16 cellular contexts compared by ENCODE assay signal in genomic region chr11:61855939-61856730, GRCh38. TPM values are rescaled to one million over a fixed set of nuclear protein-coding genes. Genes with fewer than 3 reads are reported as not detected.
DNase-seq lines count a peak whose midpoint lies in the region; ATAC-seq, FAIRE-seq and TF ChIP-seq lines count a peak whose summit lies in the region.
"Had no signal": no experiment of that assay in that cellular context is flagged by ENCODE, and none has a peak within 500 bp of the region (broad histone marks: within the 10 kb centered on the region; RNA-seq: fewer than 3 reads in every experiment).

No MANE protein-coding gene starts in this region.

- peak overlapping the region in 1 of 2 experiments; percentile 75; a peak in 2 of 4 replicates for H3K9ac ChIP-seq in K562 (ENCODE audit: insufficient read depth in 1 of 2, low read depth in 2 of 2, low read length in 2 of 2)

- no peak overlapping the region for H3K4me3 Mint-ChIP-seq in activated CD4-positive, alpha-beta T cell treated with anti-CD3 and anti-CD28 coated beads for 36 hours
- H3K4me3 Mint-ChIP-seq: natural killer cell treated with Interleukin-12 subunit alpha and Interleukin-12 subunit beta and Interleukin-15 and Interleukin-18, amount 100 ng/mL, for 72 hours had no signal

- H3K27ac ChIP-seq in K562 (ENCODE audit: extremely low read depth, low read depth, low read length), result no peak overlapping the region
- H3K27ac ChIP-seq: heart right ventricle, psoas muscle had no signal

- in situ Hi-C loops in K562 (cut with MboI), result no loop called here

- CTCF ChIA-PET in K562 (lab: Yijun Ruan, JAX; ENCODE audit: low intra/inter-chr PET ratio), result no interaction called here
- CTCF ChIA-PET in activated CD4-positive, alpha-beta T cell treated with anti-CD3 and anti-CD28 coated beads for 36 hours (lab: Charles Lee), result no interaction called here

- no peak overlapping the region for H3K4me3 ChIP-seq in K562
- H3K4me3 ChIP-seq: heart right ventricle, psoas muscle had no signal

- POLR2A ChIA-PET in K562 (lab: Yijun Ruan, JAX), result interaction anchor here (0.8 kb wide), 1 partner anchor 20 kb away, joined by 3 read pairs; no protein-coding TSS in a partner anchor
- POLR2A ChIA-PET in activated CD4-positive, alpha-beta T cell treated with anti-CD3 and anti-CD28 coated beads for 36 hours (lab: Charles Lee), result no interaction called here

- peaks cover 22 to 66% of the 10 kb centered on the region in 2 experiments for H3K4me1 ChIP-seq in K562 (replicated peaks in 1 of 2; ENCODE audit: control insufficient read depth in 2 of 2, insufficient read depth in 2 of 2, low read length in 2 of 2)
- H3K4me1 ChIP-seq: psoas muscle had no signal

- H3K4me1 Mint-ChIP-seq in activated CD4-positive, alpha-beta T cell treated with anti-CD3 and anti-CD28 coated beads for 36 hours, result no peaks in the 10 kb centered on the region

- no peak for TF ChIP-seq RAD21 in K562 (CRISPR knock-in tag; conservative IDR thresholded peaks at IDR 0.05 in 1 of 2, IDR thresholded peaks at IDR 0.05 in 1 of 2)

- no peak overlapping the region for H3K4me2 ChIP-seq in K562 (ENCODE audit: insufficient read depth, low read length)

- TF ChIP-seq CTCF in K562 (IDR thresholded peaks at IDR 0.05 in 2 of 3, conservative IDR thresholded peaks at IDR 0.05 in 1 of 3; ENCODE audit: insufficient read depth in 2 of 3, low read depth in 1 of 3, low read length in 3 of 3), result no peak

- TF ChIP-seq POLR2A in GM19193 (IDR thresholded peaks at IDR 0.05; ENCODE audit: extremely low read depth, insufficient read depth, insufficient read length) (peak; percentile 11), K562 (conservative IDR thresholded peaks at IDR 0.05) (no peak)

- H3K9me3 ChIP-seq in K562 (replicated peaks; ENCODE audit: control insufficient read depth, insufficient read depth, low read depth, low read length), result no peaks in the 10 kb centered on the region
- H3K9me3 ChIP-seq: heart right ventricle, psoas muscle had no signal

- no peak for TF ChIP-seq EP300 in K562 (IDR thresholded peaks at IDR 0.05; ENCODE audit: low read length)

- H4K20me1 ChIP-seq in K562 (replicated peaks; ENCODE audit: control insufficient read depth, insufficient read depth, low read length), result no peaks in the 10 kb centered on the region

- H3K36me3 ChIP-seq in K562 (ENCODE audit: control insufficient read depth, insufficient read depth, low read length), result peaks cover 7% of the 10 kb centered on the region; the same call in 2 of the 3 replicates

- H3K27me3 Mint-ChIP-seq in activated CD4-positive, alpha-beta T cell treated with anti-CD3 and anti-CD28 coated beads for 36 hours, result no peaks in the 10 kb centered on the region
- H3K27me3 Mint-ChIP-seq: natural killer cell treated with Interleukin-12 subunit alpha and Interleukin-12 subunit beta and Interleukin-15 and Interleukin-18, amount 100 ng/mL, for 72 hours had no signal

- H2AFZ ChIP-seq in K562 (ENCODE audit: low read depth, low read length), result no peak overlapping the region

- H3K9me1 ChIP-seq in K562 (ENCODE audit: control insufficient read depth, insufficient read depth, low read length), result no peaks in the 10 kb centered on the region

- H3K36me3 Mint-ChIP-seq in activated CD4-positive, alpha-beta T cell treated with anti-CD3 and anti-CD28 coated beads for 36 hours (ENCODE audit: low read depth), result peaks cover 3% of the 10 kb centered on the region
- H3K36me3 Mint-ChIP-seq: natural killer cell treated with Interleukin-12 subunit alpha and Interleukin-12 subunit beta and Interleukin-15 and Interleukin-18, amount 100 ng/mL, for 72 hours had no signal

- no peak for ATAC-seq in K562
- no peak for ATAC-seq in activated CD4-positive, alpha-beta T cell treated with anti-CD3 and anti-CD28 coated beads for 36 hours
- ATAC-seq: natural killer cell treated with Interleukin-12 subunit alpha and Interleukin-12 subunit beta and Interleukin-15 and Interleukin-18, amount 100 ng/mL, for 72 hours had no signal

- no peak overlapping the region for H3K27ac Mint-ChIP-seq in activated CD4-positive, alpha-beta T cell treated with anti-CD3 and anti-CD28 coated beads for 36 hours
- H3K27ac Mint-ChIP-seq: natural killer cell treated with Interleukin-12 subunit alpha and Interleukin-12 subunit beta and Interleukin-15 and Interleukin-18, amount 100 ng/mL, for 72 hours had no signal

- H3K9me3 Mint-ChIP-seq in activated CD4-positive, alpha-beta T cell treated with anti-CD3 and anti-CD28 coated beads for 36 hours (ENCODE audit: low read depth), result no peaks in the 10 kb centered on the region
- H3K9me3 Mint-ChIP-seq: natural killer cell treated with Interleukin-12 subunit alpha and Interleukin-12 subunit beta and Interleukin-15 and Interleukin-18, amount 100 ng/mL, for 72 hours had no signal

- peak; percentile 26 for DNase-seq in NCI-H1092 treated with DMSO at 0.1 percent for 48 hours (lab: John Stamatoyannopoulos, UW)
- DNase-seq in K562 (ENCODE audit: extremely low read depth in 1 of 4, low spot score in 3 of 4), result no peak
- DNase-seq in myocyte (ENCODE audit: low read depth), result peak; percentile 68
- DNase-seq in germinal center (ENCODE audit: low spot score), result no peak
- no peak for DNase-seq in activated CD4-positive, alpha-beta T cell treated with anti-CD3 and anti-CD28 coated beads for 36 hours
- DNase-seq in hepatic stellate cell (ENCODE audit: low spot score), result no peak
- no peak for DNase-seq in midbrain (lab: John Stamatoyannopoulos, UW)
- DNase-seq: activated gamma-delta T cell; central memory CD4-positive, alpha-beta T cell; heart right ventricle; mammary epithelial cell; psoas muscle; SIG-M5 had no signal

- H3K79me2 ChIP-seq in K562 (ENCODE audit: control insufficient read depth, insufficient read depth, low read length), result no peaks in the 10 kb centered on the region

- H3K27me3 ChIP-seq in K562 (ENCODE audit: control insufficient read depth in 2 of 2, insufficient read depth in 2 of 2, low read length in 2 of 2), result no peaks in the 10 kb centered on the region
- H3K27me3 ChIP-seq: heart right ventricle had no signal

- 78% methylated on average over 12 of the region's 13 CpGs for WGBS in K562 (ENCODE audit: insufficient coverage, low coverage, missing lambda C conversion rate)

- BruUV-seq in K562 (replicated peaks; lab: Mats Ljungman, UMichigan), result no TSS peak

- no peak for FAIRE-seq in K562 (lab: Jason Lieb, UNC)
- FAIRE-seq: islet of Langerhans had no signal

- intact Hi-C loops in K562 (cut with micrococcal nuclease), result no loop called here
- intact Hi-C loops in activated CD4-positive, alpha-beta T cell treated with anti-CD3 and anti-CD28 coated beads for 36 hours (cut with DNase I, micrococcal nuclease), result no loop called here

RNA-seq across cellular contexts. Expression of gene FADS2, which starts 28.0 kb away (rescaled TPM):
- 49.3 and 107 TPM in 2 replicates for total RNA-seq in K562 (2011; cell fraction: chromatin; rRNA removed; ENCODE audit: low replicate concordance)
- total RNA-seq in K562 (2011; cell fraction: nucleolus; rRNA removed), result 68.6 and 70.4 TPM in 2 replicates
- total RNA-seq in K562 (2011; cell fraction: nucleoplasm; rRNA removed), result 66.5 and 86.0 TPM in 2 replicates
- 13.2 and 17.7 TPM in 2 replicates for total RNA-seq in K562 (2014; rRNA removed)
- total RNA-seq in K562 (2014; rRNA removed; fragmentation: Illumina TruSeq; extraction: Trizol), result 14.5 and 16.2 TPM in 2 replicates
- total RNA-seq in K562 (2015; rRNA removed; fragmentation: Illumina TruSeq; extraction: Trizol), result 11.5 and 12.0 TPM in 2 replicates
- 28.6 and 30.4 TPM in 2 replicates for total RNA-seq in K562 (2021)
- 42.8 and 57.1 TPM in 2 replicates for polyA plus RNA-seq in K562 (2011; rRNA removed)
- 45.6 and 51.9 TPM in 2 replicates for polyA plus RNA-seq in K562 (2011; cell fraction: cytosol; rRNA removed)
- polyA plus RNA-seq in K562 (2011; cell fraction: nucleus; rRNA removed), result 34.1 and 48.4 TPM in 2 replicates
- polyA plus RNA-seq in K562 (2012), result 27.8 and 43.6 TPM in 2 replicates
- 33.9 and 39.7 TPM in 2 replicates for polyA plus RNA-seq in K562 (2014; fragmentation: Illumina TruSeq; extraction: Trizol)
- 1 to 10 TPM; 2.9 to 5.3 TPM for polyA plus RNA-seq in K562 (2014; fragmentation: Nextera tagmentation; extraction: Ambion mirVana)
- 23.9 and 27.2 TPM in 2 replicates for polyA plus RNA-seq in K562 (2014; rRNA removed)
- 38.9 and 48.8 TPM in 2 replicates for polyA minus RNA-seq in K562 (2011; rRNA and poly(A)+ RNA removed)
- 21.3 and 32.6 TPM in 2 replicates for polyA minus RNA-seq in K562 (2011; cell fraction: cytosol; rRNA and poly(A)+ RNA removed)
- 10.5 and 15.2 TPM in 2 replicates for polyA minus RNA-seq in K562 (2011; cell fraction: nucleus; rRNA and poly(A)+ RNA removed)
- total RNA-seq in myocyte, result 68.6 and 175 TPM in 2 replicates
- 156 TPM for polyA plus RNA-seq in myocyte (2012)
- 10 to 100 TPM; 51.0 to 58.4 TPM for total RNA-seq in activated CD4-positive, alpha-beta T cell treated with anti-CD3 and anti-CD28 coated beads for 36 hours

RNA-seq across cellular contexts. Expression of gene FADS3, which starts 35.2 kb away (rescaled TPM):
- 196 and 689 TPM in 2 replicates for total RNA-seq in K562 (2011; cell fraction: chromatin; rRNA removed; ENCODE audit: low replicate concordance)
- 626 and 786 TPM in 2 replicates for total RNA-seq in K562 (2011; cell fraction: nucleolus; rRNA removed)
- 287 and 362 TPM in 2 replicates for total RNA-seq in K562 (2011; cell fraction: nucleoplasm; rRNA removed)
- 92.7 and 125 TPM in 2 replicates for total RNA-seq in K562 (2014; rRNA removed)
- 18.6 and 32.4 TPM in 2 replicates for total RNA-seq in K562 (2014; rRNA removed; fragmentation: Illumina TruSeq; extraction: Trizol)
- 55.1 and 55.3 TPM in 2 replicates for total RNA-seq in K562 (2015; rRNA removed; fragmentation: Illumina TruSeq; extraction: Trizol)
- 105 and 106 TPM in 2 replicates for total RNA-seq in K562 (2021)
- 148 and 226 TPM in 2 replicates for polyA plus RNA-seq in K562 (2011; rRNA removed)
- polyA plus RNA-seq in K562 (2011; cell fraction: cytosol; rRNA removed), result 155 and 315 TPM in 2 replicates
- 2,057 and 2,412 TPM in 2 replicates for polyA plus RNA-seq in K562 (2011; cell fraction: nucleus; rRNA removed)
- 65.8 and 82.0 TPM in 2 replicates for polyA plus RNA-seq in K562 (2012)
- polyA plus RNA-seq in K562 (2014; fragmentation: Illumina TruSeq; extraction: Trizol), result 92.0 and 101 TPM in 2 replicates
- 1 to 10 TPM in 1 of 2 experiments, under 1 TPM in 1; 0.97 to 3.3 TPM for polyA plus RNA-seq in K562 (2014; fragmentation: Nextera tagmentation; extraction: Ambion mirVana)
- 133 and 139 TPM in 2 replicates for polyA plus RNA-seq in K562 (2014; rRNA removed)
- polyA minus RNA-seq in K562 (2011; rRNA and poly(A)+ RNA removed), result 33.8 and 64.4 TPM in 2 replicates
- 109 and 120 TPM in 2 replicates for polyA minus RNA-seq in K562 (2011; cell fraction: cytosol; rRNA and poly(A)+ RNA removed)
- 200 TPM in 2 replicates for polyA minus RNA-seq in K562 (2011; cell fraction: nucleus; rRNA and poly(A)+ RNA removed)
- total RNA-seq in myocyte, result 310 and 645 TPM in 2 replicates
- 414 TPM for polyA plus RNA-seq in myocyte (2012)
- total RNA-seq in activated CD4-positive, alpha-beta T cell treated with anti-CD3 and anti-CD28 coated beads for 36 hours, result 10 to 100 TPM in 1 of 2 experiments, 1 to 10 TPM in 1; 7.2 to 10.1 TPM

RNA-seq across cellular contexts. Expression of gene FADS1, which starts 39.3 kb away (rescaled TPM):
- 611 and 866 TPM in 2 replicates for total RNA-seq in K562 (2011; cell fraction: chromatin; rRNA removed; ENCODE audit: low replicate concordance)
- 866 and 894 TPM in 2 replicates for total RNA-seq in K562 (2011; cell fraction: nucleolus; rRNA removed)
- 825 and 959 TPM in 2 replicates for total RNA-seq in K562 (2011; cell fraction: nucleoplasm; rRNA removed)
- total RNA-seq in K562 (2014; rRNA removed) (250 and 292 TPM in 2 replicates), K562 (2014; rRNA removed; fragmentation: Illumina TruSeq; extraction: Trizol) (367 and 390 TPM in 2 replicates), K562 (2015; rRNA removed; fragmentation: Illumina TruSeq; extraction: Trizol) (353 and 364 TPM in 2 replicates), K562 (2021) (378 and 411 TPM in 2 replicates), myocyte (72.9 and 123 TPM in 2 replicates)
- polyA plus RNA-seq in K562 (2011; rRNA removed) (747 and 864 TPM in 2 replicates), K562 (2014; fragmentation: Illumina TruSeq; extraction: Trizol) (394 and 457 TPM in 2 replicates), K562 (2014; fragmentation: Nextera tagmentation; extraction: Ambion mirVana) (100 to 1,000 TPM; 110 to 174 TPM), K562 (2014; rRNA removed) (295 and 314 TPM in 2 replicates)
- 1,005 and 1,028 TPM in 2 replicates for polyA plus RNA-seq in K562 (2011; cell fraction: cytosol; rRNA removed)
- polyA plus RNA-seq in K562 (2011; cell fraction: nucleus; rRNA removed), result 277 and 375 TPM in 2 replicates
- 228 and 290 TPM in 2 replicates for polyA plus RNA-seq in K562 (2012)
- polyA minus RNA-seq in K562 (2011; rRNA and poly(A)+ RNA removed), result 571 and 760 TPM in 2 replicates
- 555 and 599 TPM in 2 replicates for polyA minus RNA-seq in K562 (2011; cell fraction: cytosol; rRNA and poly(A)+ RNA removed)
- polyA minus RNA-seq in K562 (2011; cell fraction: nucleus; rRNA and poly(A)+ RNA removed), result 280 and 292 TPM in 2 replicates
- 69.2 TPM for polyA plus RNA-seq in myocyte (2012)
- total RNA-seq in activated CD4-positive, alpha-beta T cell treated with anti-CD3 and anti-CD28 coated beads for 36 hours, result 10 to 100 TPM; 18.9 to 23.7 TPM

Comparison
In these comparisons a context has a peak if more than half of its experiments do, and no peak if none do; other contexts are left out.
1. DNase-seq: peak in NCI-H1092 treated with DMSO at 0.1 percent for 48 hours (single experiment) and myocyte (single experiment); none in K562 (0 of 4), germinal center (single experiment), activated CD4-positive, alpha-beta T cell treated with anti-CD3 and anti-CD28 coated beads for 36 hours (single experiment), hepatic stellate cell (single experiment) and midbrain (single experiment).